10 cellular contexts compared by ENCODE assay signal in genomic region chr16:80836846-80837245, GRCh38.
"Had no signal": no experiment of that assay in that cellular context is flagged by ENCODE, and none has a peak within 500 bp of the region (broad histone marks: within the 10 kb centered on the region; RNA-seq: fewer than 3 reads in every experiment).

No MANE protein-coding gene starts in this region.

- H3K36me3 ChIP-seq: left lung, thoracic aorta, upper lobe of right lung had no signal

- H3K27ac ChIP-seq: left lung, thoracic aorta, upper lobe of right lung had no signal

- H3K27me3 ChIP-seq: left lung, upper lobe of right lung had no signal

- H3K4me3 ChIP-seq: left lung, thoracic aorta, upper lobe of right lung had no signal

- H3K4me1 ChIP-seq: left lung, upper lobe of right lung had no signal

- H3K9me3 ChIP-seq: left lung, thoracic aorta, upper lobe of right lung had no signal

- DNase-seq: activated CD4-positive, alpha-beta T cell treated with anti-CD3 and anti-CD28 coated beads, Interleukin-2, amount 50 U/mL, for 48 hours; activated gamma-delta T cell treated with Interleukin-2 at 50 U/mL for 16 hours; amniotic stem cell; effector memory CD8-positive, alpha-beta T cell; left lung; mammary epithelial cell; occipital lobe; stimulated activated CD4-positive, alpha-beta T cell treated with anti-CD3 and anti-CD28 coated beads, Interleukin-4, amount 100 ng/mL, for 24 hours; upper lobe of right lung had no signal
